Comparison of ENCODE assay signal across 8 cellular contexts in genomic region chr10:110067960-110068770, GRCh38.
A peak's percentile ranks its signal among the peaks of the same experiment; 100 is the strongest.
DNase-seq lines count a peak whose midpoint lies in the region; ATAC-seq, FAIRE-seq and TF ChIP-seq lines count a peak whose summit lies in the region.

No MANE protein-coding gene starts in this region.

- H3K27me3 ChIP-seq in right lobe of liver (no peaks in the 10 kb centered on the region), BE2C (no peaks in the 10 kb centered on the region), smooth muscle cell (ENCODE audit: low read depth) (no peaks in the 10 kb centered on the region)

- H4K20me1 ChIP-seq in smooth muscle cell (ENCODE audit: low read depth), result peaks cover 78% of the 10 kb centered on the region

- TF ChIP-seq CTCF in right lobe of liver (IDR thresholded peaks at IDR 0.05) (no peak), BE2C (IDR thresholded peaks at IDR 0.05; ENCODE audit: low read depth, low read length) (no peak), smooth muscle cell (IDR thresholded peaks at IDR 0.05; ENCODE audit: borderline replicate concordance, insufficient read depth, poor library complexity, severe bottlenecking) (no peak), kidney (IDR thresholded peaks at IDR 0.05; ENCODE audit: borderline replicate concordance, extremely low read depth, insufficient read depth) (no peak)

- peak; percentile 52 for DNase-seq in GM03348 (ENCODE audit: low spot score)
- peak; percentile 31 for DNase-seq in HuH-7 (ENCODE audit: low spot score)
- DNase-seq in activated T-cell treated with anti-CD3 and anti-CD28 coated beads, Interleukin-2, amount 50 U/mL, for 72 hours, result peak; percentile 24 to 39
- no peak for DNase-seq in right lobe of liver
- no peak for DNase-seq in BE2C
- no peak for DNase-seq in smooth muscle cell (lab: John Stamatoyannopoulos, UW; ENCODE audit: unreplicated experiment)
- no peak for DNase-seq in kidney

- ATAC-seq in GM21526 (IDR thresholded peaks at IDR 0.05; ENCODE audit: low FRiP score, unreplicated experiment), result peak; percentile 55
- peak; percentile 80 to 89 for ATAC-seq in activated T-cell treated with anti-CD3 and anti-CD28 coated beads, Interleukin-2, amount 50 U/mL, for 72 hours (replicated peaks in 1 of 2)
- ATAC-seq in right lobe of liver, result peak; percentile 40 to 65 (median 58)

- H3K9ac ChIP-seq in smooth muscle cell (ENCODE audit: low read depth) (no peak overlapping the region), kidney (ENCODE audit: low read length in 2 of 2) (no peak overlapping the region)

- H3K4me3 ChIP-seq in right lobe of liver, result no peak overlapping the region
- no peak overlapping the region for H3K4me3 ChIP-seq in BE2C (ENCODE audit: low read depth, low read length)
- H3K4me3 ChIP-seq in smooth muscle cell, result no peak overlapping the region
- H3K4me3 ChIP-seq in kidney (ENCODE audit: low read length in 2 of 2), result no peak overlapping the region

- H3K4me1 Mint-ChIP-seq in activated T-cell treated with anti-CD3 and anti-CD28 coated beads, Interleukin-2, amount 50 U/mL, for 72 hours (ENCODE audit: low read depth), result peaks cover 98% of the 10 kb centered on the region

- peaks cover 0 to 2% of the 10 kb centered on the region in 2 donors for H3K36me3 Mint-ChIP-seq in activated T-cell treated with anti-CD3 and anti-CD28 coated beads, Interleukin-2, amount 50 U/mL, for 72 hours (ENCODE audit: insufficient read depth in 2 of 2)

- peak overlapping the region; percentile 73 for H3K4me3 Mint-ChIP-seq in activated T-cell treated with anti-CD3 and anti-CD28 coated beads, Interleukin-2, amount 50 U/mL, for 72 hours

- H3F3A ChIP-seq in smooth muscle cell (ENCODE audit: low read depth), result no peaks in the 10 kb centered on the region

- H3K27ac ChIP-seq in right lobe of liver (peak overlapping the region in 1 of 3 donors; percentile 13), smooth muscle cell (ENCODE audit: low read depth) (no peak overlapping the region), kidney (ENCODE audit: low read depth in 2 of 2, low read length in 2 of 2) (peak overlapping the region in 1 of 2 donors; percentile 34)

- H3K9me3 Mint-ChIP-seq in activated T-cell treated with anti-CD3 and anti-CD28 coated beads, Interleukin-2, amount 50 U/mL, for 72 hours, result no peaks in the 10 kb centered on the region

- H3K27me3 Mint-ChIP-seq in activated T-cell treated with anti-CD3 and anti-CD28 coated beads, Interleukin-2, amount 50 U/mL, for 72 hours (ENCODE audit: low read depth), result no peaks in the 10 kb centered on the region

- H3K4me2 ChIP-seq in smooth muscle cell, result no peak overlapping the region

- WGBS in right lobe of liver (ENCODE audit: insufficient coverage, low coverage, low lambda C conversion rate, missing lambda C conversion rate), result 33% methylated on average over 4 of the region's 5 CpGs
- WGBS in smooth muscle cell (ENCODE audit: low lambda C conversion rate), result 51% methylated on average over 5 of the region's 5 CpGs

- H3K79me2 ChIP-seq in smooth muscle cell (ENCODE audit: low read depth), result peaks cover 84% of the 10 kb centered on the region

- no peak for TF ChIP-seq POLR2A in right lobe of liver (IDR thresholded peaks at IDR 0.05)

- H2AFZ ChIP-seq in smooth muscle cell (ENCODE audit: low read depth), result no peak overlapping the region

- intact Hi-C loops in right lobe of liver (cut with DNase I), result no loop called here
- intact Hi-C loops in kidney (cut with DNase I), result no loop called here

- H3K27ac Mint-ChIP-seq in activated T-cell treated with anti-CD3 and anti-CD28 coated beads, Interleukin-2, amount 50 U/mL, for 72 hours, result peak overlapping the region; percentile 85

- H3K4me1 ChIP-seq in right lobe of liver (no peaks in the 10 kb centered on the region), BE2C (peaks cover 2% of the 10 kb centered on the region; the same call in 1 of the 2 replicates), smooth muscle cell (ENCODE audit: low read depth) (peaks cover 21% of the 10 kb centered on the region), kidney (ENCODE audit: control insufficient read depth in 1 of 2, insufficient read depth in 1 of 2, low read depth in 1 of 2, low read length in 2 of 2) (peaks cover 9 to 14% of the 10 kb centered on the region in 2 donors)

- no peaks in the 10 kb centered on the region for H3K9me3 ChIP-seq in right lobe of liver
- no peaks in the 10 kb centered on the region for H3K9me3 ChIP-seq in BE2C
- no peaks in the 10 kb centered on the region for H3K9me3 ChIP-seq in smooth muscle cell (replicated peaks; ENCODE audit: low read depth)
- no peaks in the 10 kb centered on the region for H3K9me3 ChIP-seq in kidney (ENCODE audit: control insufficient read depth in 1 of 2, low read length in 2 of 2)

- H3K36me3 ChIP-seq in right lobe of liver, result no peaks in the 10 kb centered on the region
- H3K36me3 ChIP-seq in BE2C, result no peaks in the 10 kb centered on the region
- no peaks in the 10 kb centered on the region for H3K36me3 ChIP-seq in smooth muscle cell (ENCODE audit: low read depth)
- H3K36me3 ChIP-seq in kidney (ENCODE audit: control insufficient read depth in 1 of 2, insufficient read depth in 2 of 2, low read length in 2 of 2), result no peaks in the 10 kb centered on the region

- no peak for FAIRE-seq in kidney (lab: Jason Lieb, UNC)

Comparison
In these comparisons a context has a peak if more than half of its experiments do, and no peak if none do; other contexts are left out.
1. DNase-seq: peak in GM03348 (single experiment), HuH-7 (single experiment) and activated T-cell treated with anti-CD3 and anti-CD28 coated beads, Interleukin-2, amount 50 U/mL, for 72 hours (2 of 2); none in right lobe of liver (0 of 3), BE2C (single experiment), smooth muscle cell (single experiment) and kidney (single experiment).
2. Peak in every context shown above with its lines, with median percentiles within 50 percentile points of each other: ATAC-seq.